8 cellular contexts compared by ENCODE assay signal in genomic region chr4:141635726-141636076, GRCh38. TPM values are rescaled to one million over a fixed set of nuclear protein-coding genes. Genes with fewer than 3 reads are reported as not detected.
DNase-seq lines count a peak whose midpoint lies in the region; ATAC-seq and TF ChIP-seq lines count a peak whose summit lies in the region.

No MANE protein-coding gene starts in this region.

- H4K20me1 ChIP-seq in KMS-11 (ENCODE audit: insufficient read depth) (no peaks in the 10 kb centered on the region), fibroblast of lung (ENCODE audit: control insufficient read depth, extremely low read depth, insufficient read depth, low read length) (no peaks in the 10 kb centered on the region)

- peak overlapping the region; percentile 90 to 91 for H3K4me3 Mint-ChIP-seq in stimulated activated naive B cell treated with anti-CD40 and anti-IgM and Interleukin-4, amounts not matched to agents 10 μg/mL and 1 μg/mL and 100 μg/mL, for 72 hours

- DNase-seq in fibroblast of lung (ENCODE audit: low read depth in 2 of 2) (no peak), glomerular visceral epithelial cell (ENCODE audit: extremely low spot score) (no peak), GM03348 (ENCODE audit: low spot score) (no peak)
- no peak for DNase-seq in stimulated activated naive B cell treated with anti-CD40 and anti-IgM and Interleukin-4, amounts not matched to agents 10 μg/mL and 1 μg/mL and 100 μg/mL, for 72 hours
- no peak for DNase-seq in stimulated activated CD4-positive, alpha-beta T cell treated with anti-CD3 and anti-CD28 coated beads, Interleukin-1b, Interleukin-23, amount 100 ng/mL, for 48 hours

- H3K36me3 ChIP-seq in KMS-11 (ENCODE audit: insufficient read depth) (no peaks in the 10 kb centered on the region), fibroblast of lung (ENCODE audit: control insufficient read depth, insufficient read depth, low read length) (no peaks in the 10 kb centered on the region)

- no peaks in the 10 kb centered on the region for H3K27me3 Mint-ChIP-seq in stimulated activated naive B cell treated with anti-CD40 and anti-IgM and Interleukin-4, amounts not matched to agents 10 μg/mL and 1 μg/mL and 100 μg/mL, for 72 hours

- peak overlapping the region; percentile 91 for H3K4me3 ChIP-seq in GM12875 (ENCODE audit: low read depth, low read length)
- H3K4me3 ChIP-seq in KMS-11 (IDR thresholded peaks at IDR 0.05; ENCODE audit: insufficient read depth, low read depth, low read length) = no peak overlapping the region
- peak overlapping the region; percentile 80 to 92 (median 83) for H3K4me3 ChIP-seq in fibroblast of lung (replicated peaks in 1 of 4; ENCODE audit: control extremely low read depth in 1 of 4, insufficient read depth in 1 of 4, low read depth in 3 of 4, low read length in 4 of 4)

- H3K4me2 ChIP-seq in KMS-11 (peak overlapping the region; percentile 86), fibroblast of lung (ENCODE audit: extremely low read depth, insufficient read depth, low read length) (peak overlapping the region; percentile 90)

- H2AFZ ChIP-seq in KMS-11 (ENCODE audit: low read depth) = peak overlapping the region; percentile 100
- H2AFZ ChIP-seq in fibroblast of lung (ENCODE audit: low read length) = peak overlapping the region; percentile 86

- H3K9ac ChIP-seq in KMS-11 = peak overlapping the region; percentile 77; the same call in 1 of the 2 replicates
- H3K9ac ChIP-seq in fibroblast of lung (ENCODE audit: insufficient read depth, low read length) = no peak overlapping the region

- H3K36me3 Mint-ChIP-seq in stimulated activated naive B cell treated with anti-CD40 and anti-IgM and Interleukin-4, amounts not matched to agents 10 μg/mL and 1 μg/mL and 100 μg/mL, for 72 hours = no peaks in the 10 kb centered on the region

- ATAC-seq in GM21576 (IDR thresholded peaks at IDR 0.05; ENCODE audit: unreplicated experiment) = peak; percentile 49
- ATAC-seq in stimulated activated naive B cell treated with anti-CD40 and anti-IgM and Interleukin-4, amounts not matched to agents 10 μg/mL and 1 μg/mL and 100 μg/mL, for 72 hours (replicated peaks) = peak; percentile 54 to 59

- TF ChIP-seq CTCF in GM12875 (IDR thresholded peaks at IDR 0.05; ENCODE audit: borderline replicate concordance, insufficient read depth, low read depth, low read length) = no peak
- TF ChIP-seq CTCF in KMS-11 (conservative IDR thresholded peaks at IDR 0.05; ENCODE audit: low read depth, low read length) = no peak
- no peak for TF ChIP-seq CTCF in fibroblast of lung (conservative IDR thresholded peaks at IDR 0.05 in 1 of 2, IDR thresholded peaks at IDR 0.05 in 1 of 2; ENCODE audit: low read depth in 1 of 2, low read length in 2 of 2)

- H3K4me1 Mint-ChIP-seq in stimulated activated naive B cell treated with anti-CD40 and anti-IgM and Interleukin-4, amounts not matched to agents 10 μg/mL and 1 μg/mL and 100 μg/mL, for 72 hours = peaks cover 8 to 18% of the 10 kb centered on the region in 2 donors

- H3K79me2 ChIP-seq in KMS-11 (ENCODE audit: insufficient read depth, low read depth) (no peaks in the 10 kb centered on the region), fibroblast of lung (ENCODE audit: control insufficient read depth, insufficient read depth, low read length) (peaks cover 7% of the 10 kb centered on the region)

- no peaks in the 10 kb centered on the region for H3K27me3 ChIP-seq in KMS-11 (ENCODE audit: insufficient read depth, low read depth)
- H3K27me3 ChIP-seq in fibroblast of lung (ENCODE audit: control insufficient read depth, insufficient read depth, low read length) = no peaks in the 10 kb centered on the region

- H3K9me3 ChIP-seq in fibroblast of lung (ENCODE audit: control insufficient read depth, insufficient read depth, low read depth, low read length) = no peaks in the 10 kb centered on the region

- peaks cover 18% of the 10 kb centered on the region for H3K4me1 ChIP-seq in KMS-11 (ENCODE audit: low read depth, poor library complexity, severe bottlenecking)
- H3K4me1 ChIP-seq in fibroblast of lung (ENCODE audit: control insufficient read depth, extremely low read depth, insufficient read depth, low read length) = no peaks in the 10 kb centered on the region

- H3K27ac Mint-ChIP-seq in stimulated activated naive B cell treated with anti-CD40 and anti-IgM and Interleukin-4, amounts not matched to agents 10 μg/mL and 1 μg/mL and 100 μg/mL, for 72 hours = peak overlapping the region; percentile 95

- no peaks in the 10 kb centered on the region for H3K9me3 Mint-ChIP-seq in stimulated activated naive B cell treated with anti-CD40 and anti-IgM and Interleukin-4, amounts not matched to agents 10 μg/mL and 1 μg/mL and 100 μg/mL, for 72 hours

- peak overlapping the region; percentile 51 for H3K27ac ChIP-seq in KMS-11
- no peak overlapping the region for H3K27ac ChIP-seq in fibroblast of lung (ENCODE audit: insufficient read depth, low read length)

RNA-seq across cellular contexts. Expression of gene IL15, which starts 0.7 kb away (rescaled TPM):
- 5.9 and 14.9 TPM in 2 replicates for total RNA-seq in fibroblast of lung
- polyA plus RNA-seq in fibroblast of lung = 5.6 and 10.0 TPM in 2 replicates
- polyA plus RNA-seq in fibroblast of lung (2012) = 4.4 and 4.9 TPM in 2 replicates
- polyA minus RNA-seq in fibroblast of lung (ENCODE audit: low replicate concordance) = 0.75 and 0.78 TPM in 2 replicates
